13 cellular contexts compared by ENCODE assay signal in the genomic region with DNA sequence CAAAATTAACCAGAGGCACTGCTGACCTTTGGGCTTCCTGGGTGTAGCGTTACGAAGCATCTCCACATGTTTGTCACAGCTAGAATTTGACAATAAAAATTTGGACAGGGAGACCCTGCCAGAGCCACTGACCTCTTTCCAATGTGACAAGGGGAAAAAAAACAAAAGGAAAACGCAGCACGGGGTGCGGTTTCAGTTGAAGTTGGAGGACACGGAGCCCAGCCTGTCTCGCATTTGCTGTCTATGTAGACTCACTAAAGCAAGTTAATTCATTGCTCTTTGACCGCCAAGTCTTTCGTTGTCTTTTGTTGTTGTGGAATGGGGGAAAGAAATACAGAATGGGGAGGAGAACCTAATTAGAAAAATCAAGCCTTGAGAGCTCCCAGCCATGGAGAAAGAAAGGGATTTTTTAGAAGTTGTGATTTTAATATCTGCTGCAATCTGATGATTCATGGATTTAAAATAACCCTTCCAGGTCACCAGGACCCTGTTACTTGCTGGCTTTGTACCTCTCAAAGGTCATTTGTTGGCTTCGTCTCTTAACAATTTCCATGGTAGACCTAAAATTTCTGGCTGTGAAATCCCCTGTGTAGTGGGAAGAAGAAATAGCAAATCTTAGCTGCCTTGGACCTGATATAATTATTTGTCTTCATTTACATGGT.
A peak's percentile ranks its signal among the peaks of the same experiment; 100 is the strongest.
DNase-seq lines count a peak whose midpoint lies in the region; ATAC-seq, FAIRE-seq and TF ChIP-seq lines count a peak whose summit lies in the region.
"Had no signal": no experiment of that assay in that cellular context is flagged by ENCODE, and none has a peak within 500 bp of the region (broad histone marks: within the 10 kb centered on the region; RNA-seq: fewer than 3 reads in every experiment).

No MANE protein-coding gene starts in this region.

- POLR2A ChIA-PET in HepG2 (lab: Yijun Ruan, JAX): no interaction called here

- H3K79me2 ChIP-seq in HepG2 (ENCODE audit: insufficient read depth, low read length): peaks cover 84% of the 10 kb centered on the region

- no peak overlapping the region for H3K4me3 Mint-ChIP-seq in activated naive CD8-positive, alpha-beta T cell treated with anti-CD3 and anti-CD28 coated beads, Interleukin-2, amount 50 U/mL, for 24 hours
- no peak overlapping the region for H3K4me3 Mint-ChIP-seq in activated naive CD4-positive, alpha-beta T cell treated with anti-CD3 and anti-CD28 coated beads, Interleukin-2, amount 10 ng/mL, durations not matched to agents 7 days and 5 days
- H3K4me3 Mint-ChIP-seq: activated naive CD8-positive, alpha-beta T cell had no signal

- TF ChIP-seq EP300 in HepG2 (IDR thresholded peaks at IDR 0.05; ENCODE audit: low read depth in 2 of 2, low read length in 2 of 2): no peak
- TF ChIP-seq EP300 in HepG2 (CRISPR knock-in tag; IDR thresholded peaks at IDR 0.05; ENCODE audit: borderline replicate concordance): no peak

- WGBS in HepG2 (ENCODE audit: low lambda C conversion rate): 67% methylated on average over 10 of the region's 10 CpGs
- WGBS in right lobe of liver (ENCODE audit: insufficient coverage, low coverage, low lambda C conversion rate, missing lambda C conversion rate): 46% methylated on average over 10 of the region's 10 CpGs

- TF ChIP-seq CTCF in HepG2 (CRISPR knock-in tag; IDR thresholded peaks at IDR 0.05) (no peak), right lobe of liver (IDR thresholded peaks at IDR 0.05) (no peak)

- peak overlapping the region; percentile 40; the same call in 1 of the 2 replicates for H3K4me2 ChIP-seq in HepG2 (ENCODE audit: low read depth, low read length)

- TF ChIP-seq RAD21 in HepG2 (CRISPR knock-in tag; IDR thresholded peaks at IDR 0.05): no peak

- H3K4me3 ChIP-seq in HepG2 (replicated peaks in 1 of 3; ENCODE audit: insufficient read depth in 1 of 3, low read depth in 2 of 3, low read length in 3 of 3) (no peak overlapping the region), right lobe of liver (no peak overlapping the region)

- H3K9ac ChIP-seq in HepG2 (ENCODE audit: insufficient read depth, low read depth, low read length): no peak overlapping the region

- H2AFZ ChIP-seq in HepG2 (ENCODE audit: low read length): no peak overlapping the region

- BruUV-seq in HepG2 (replicated peaks; lab: Mats Ljungman, UMichigan): no TSS peak

- H3K27ac ChIP-seq in HepG2 (ENCODE audit: extremely low read length, insufficient read depth, low read length) (no peak overlapping the region), right lobe of liver (no peak overlapping the region)

- H3K27ac Mint-ChIP-seq in activated naive CD8-positive, alpha-beta T cell treated with anti-CD3 and anti-CD28 coated beads, Interleukin-2, amount 50 U/mL, for 24 hours: no peak overlapping the region
- no peak overlapping the region for H3K27ac Mint-ChIP-seq in activated naive CD4-positive, alpha-beta T cell treated with anti-CD3 and anti-CD28 coated beads, Interleukin-2, amount 10 ng/mL, durations not matched to agents 7 days and 5 days
- H3K27ac Mint-ChIP-seq: activated naive CD8-positive, alpha-beta T cell had no signal

- peaks cover 91% of the 10 kb centered on the region for H4K20me1 ChIP-seq in HepG2 (ENCODE audit: insufficient read depth, low read length)

- peaks cover 17% of the 10 kb centered on the region for H3K27me3 Mint-ChIP-seq in activated naive CD8-positive, alpha-beta T cell treated with anti-CD3 and anti-CD28 coated beads, Interleukin-2, amount 50 U/mL, for 24 hours
- H3K27me3 Mint-ChIP-seq in activated naive CD4-positive, alpha-beta T cell treated with anti-CD3 and anti-CD28 coated beads, Interleukin-2, amount 10 ng/mL, durations not matched to agents 7 days and 5 days: peaks cover 45% of the 10 kb centered on the region
- H3K27me3 Mint-ChIP-seq: activated naive CD8-positive, alpha-beta T cell had no signal

- TF ChIP-seq POLR2A in HepG2 (IDR thresholded peaks at IDR 0.05; ENCODE audit: insufficient read depth in 1 of 2, low read depth in 2 of 2, low read length in 2 of 2) (no peak), right lobe of liver (IDR thresholded peaks at IDR 0.05) (no peak)

- H3K4me1 Mint-ChIP-seq in activated naive CD8-positive, alpha-beta T cell treated with anti-CD3 and anti-CD28 coated beads, Interleukin-2, amount 50 U/mL, for 24 hours: peaks cover 12% of the 10 kb centered on the region
- no peaks in the 10 kb centered on the region for H3K4me1 Mint-ChIP-seq in activated naive CD4-positive, alpha-beta T cell treated with anti-CD3 and anti-CD28 coated beads, Interleukin-2, amount 10 ng/mL, durations not matched to agents 7 days and 5 days

- H3K36me3 Mint-ChIP-seq in activated naive CD8-positive, alpha-beta T cell treated with anti-CD3 and anti-CD28 coated beads, Interleukin-2, amount 50 U/mL, for 24 hours (ENCODE audit: low read depth): no peaks in the 10 kb centered on the region
- no peaks in the 10 kb centered on the region for H3K36me3 Mint-ChIP-seq in activated naive CD4-positive, alpha-beta T cell treated with anti-CD3 and anti-CD28 coated beads, Interleukin-2, amount 10 ng/mL, durations not matched to agents 7 days and 5 days

- CTCF ChIA-PET in HepG2 (lab: Yijun Ruan, JAX; ENCODE audit: low intra/inter-chr PET ratio, low total read pairs): no interaction called here
- CTCF ChIA-PET in activated naive CD4-positive, alpha-beta T cell treated with anti-CD3 and anti-CD28 coated beads, Interleukin-2, amount 10 ng/mL, durations not matched to agents 7 days and 5 days (lab: Charles Lee): no interaction called here

- in situ Hi-C loops in HepG2 (cut with HindIII; ENCODE audit: extremely low pct_ligation_motif_present, low pct_unique_long_range_greater_than_20kb): no loop called here

- H3K27me3 ChIP-seq in HepG2 (ENCODE audit: control insufficient read depth in 1 of 2, insufficient read depth in 2 of 2, low read length in 2 of 2): no peaks in the 10 kb centered on the region
- no peaks in the 10 kb centered on the region for H3K27me3 ChIP-seq in right lobe of liver

- ATAC-seq in HepG2 (peak; percentile 17; the same call in 2 of the 3 replicates), right lobe of liver (no peak), HG03039 (IDR thresholded peaks at IDR 0.05; ENCODE audit: unreplicated experiment) (no peak), GM21515 (IDR thresholded peaks at IDR 0.05; ENCODE audit: unreplicated experiment) (no peak)
- ATAC-seq in activated naive CD8-positive, alpha-beta T cell treated with anti-CD3 and anti-CD28 coated beads, Interleukin-2, amount 50 U/mL, for 24 hours: no peak
- ATAC-seq: HCT116 had no signal

- H3K36me3 ChIP-seq in HepG2 (replicated peaks in 1 of 2; ENCODE audit: control insufficient read depth in 1 of 2, insufficient read depth in 2 of 2, low read length in 2 of 2) (peaks cover 1 to 9% of the 10 kb centered on the region in 2 experiments; a peak in 4 of 5 replicates), right lobe of liver (no peaks in the 10 kb centered on the region)

- H3K4me1 ChIP-seq in HepG2 (ENCODE audit: insufficient read depth, low read length) (peaks cover 59% of the 10 kb centered on the region), right lobe of liver (peaks cover 0 to 28% (median 0%) of the 10 kb centered on the region in 4 donors)

- no peaks in the 10 kb centered on the region for H3K9me3 Mint-ChIP-seq in activated naive CD8-positive, alpha-beta T cell treated with anti-CD3 and anti-CD28 coated beads, Interleukin-2, amount 50 U/mL, for 24 hours
- H3K9me3 Mint-ChIP-seq in activated naive CD4-positive, alpha-beta T cell treated with anti-CD3 and anti-CD28 coated beads, Interleukin-2, amount 10 ng/mL, durations not matched to agents 7 days and 5 days: no peaks in the 10 kb centered on the region

- no peak for FAIRE-seq in HepG2 (lab: Jason Lieb, UNC)
- FAIRE-seq: D721Med had no signal

- DNase-seq in HepG2 (ENCODE audit: low spot score): no peak
- no peak for DNase-seq in right lobe of liver
- peak; percentile 41 for DNase-seq in globus pallidus (ENCODE audit: low spot score)
- peak; percentile 44 for DNase-seq in pons (ENCODE audit: low spot score)
- no peak for DNase-seq in activated naive CD8-positive, alpha-beta T cell treated with anti-CD3 and anti-CD28 coated beads, Interleukin-2, amount 50 U/mL, for 24 hours
- no peak for DNase-seq in activated naive CD4-positive, alpha-beta T cell treated with anti-CD3 and anti-CD28 coated beads, Interleukin-2, amount 10 ng/mL, durations not matched to agents 7 days and 5 days
- DNase-seq: activated CD8-positive, alpha-beta memory T cell treated with anti-CD3 and anti-CD28 coated beads, Interleukin-2, amount 50 U/mL, for 4 hours; cortex of kidney had no signal

- H3K9me3 ChIP-seq in HepG2 (ENCODE audit: low read length) (no peaks in the 10 kb centered on the region), right lobe of liver (no peaks in the 10 kb centered on the region)

- intact Hi-C loops in HepG2 (cut with micrococcal nuclease; ENCODE audit: unreplicated experiment) (no loop called here), right lobe of liver (cut with DNase I) (loop anchor here in 1 of 2 donors (10.0 kb wide), 1 partner anchor 96 kb away; no protein-coding TSS in a partner anchor)

TF ChIP-seq in HepG2, 621 proteins besides CTCF, POLR2A, EP300 and RAD21:
- no peak for TF ChIP-seq ZNF777 (CRISPR knock-in tag; IDR thresholded peaks at IDR 0.05)
- TF ChIP-seq LCORL (IDR thresholded peaks at IDR 0.05): no peak
- TF ChIP-seq LCORL (CRISPR knock-in tag; IDR thresholded peaks at IDR 0.05): 0 out of 2 replicates have a peak, but pooled peaks have one; percentile 21
- TF ChIP-seq KMT2A (CRISPR knock-in tag; IDR thresholded peaks at IDR 0.05): no peak
- TF ChIP-seq HNF4G (IDR thresholded peaks at IDR 0.05; ENCODE audit: borderline replicate concordance, low read depth, low read length): peak; percentile 44; the same call in 1 of the 2 replicates
- TF ChIP-seq HNF4G (CRISPR knock-in tag; IDR thresholded peaks at IDR 0.05; ENCODE audit: borderline replicate concordance, low read depth): no peak
- no peak for TF ChIP-seq PHF5A (CRISPR knock-in tag; IDR thresholded peaks at IDR 0.05; ENCODE audit: low read depth, unreplicated experiment)
- peak; percentile 79; the same call in 1 of the 2 replicates for TF ChIP-seq RBAK (CRISPR knock-in tag; IDR thresholded peaks at IDR 0.05)
- TF ChIP-seq HNF4A (CRISPR knock-in tag; IDR thresholded peaks at IDR 0.05): 0 out of 2 replicates have a peak, but pooled peaks have one; percentile 5

Comparison
In these comparisons a context has a peak if more than half of its experiments do, and no peak if none do; other contexts are left out.
1. DNase-seq: peak in globus pallidus (single experiment) and pons (single experiment); none in HepG2 (single experiment), right lobe of liver (0 of 3), activated naive CD8-positive, alpha-beta T cell treated with anti-CD3 and anti-CD28 coated beads, Interleukin-2, amount 50 U/mL, for 24 hours (single experiment) and activated naive CD4-positive, alpha-beta T cell treated with anti-CD3 and anti-CD28 coated beads, Interleukin-2, amount 10 ng/mL, durations not matched to agents 7 days and 5 days (single experiment).